ENCODE assay signal across 8 cellular contexts in genomic region chrX:107716816-107717700, GRCh38. TPM values are rescaled to one million over a fixed set of nuclear protein-coding genes. Genes with fewer than 3 reads are reported as not detected.
A peak's percentile ranks its signal among the peaks of the same experiment; 100 is the strongest.
DNase-seq lines count a peak whose midpoint lies in the region; ATAC-seq and TF ChIP-seq lines count a peak whose summit lies in the region.

No MANE protein-coding gene starts in this region.

- H3K9me3 ChIP-seq in endodermal cell (ENCODE audit: control insufficient read depth, low read length) = no peaks in the 10 kb centered on the region

- TF ChIP-seq CTCF in 22Rv1 (IDR thresholded peaks at IDR 0.05) (no peak), endodermal cell (conservative IDR thresholded peaks at IDR 0.05) (no peak)

- H3K27ac ChIP-seq in 22Rv1 = peak overlapping the region; percentile 66
- H3K27ac ChIP-seq in endodermal cell (ENCODE audit: low read depth, low read length) = peak overlapping the region; percentile 49

- H3K4me3 Mint-ChIP-seq in endodermal cell = peak overlapping the region; percentile 65

- peaks cover 14% of the 10 kb centered on the region for H3K27me3 ChIP-seq in endodermal cell (ENCODE audit: control insufficient read depth, insufficient read depth, low read length, poor library complexity, severe bottlenecking)

- H3K4me1 Mint-ChIP-seq in endodermal cell = peaks cover 15% of the 10 kb centered on the region

- WGBS in endodermal cell (ENCODE audit: insufficient coverage in 1 of 2, insufficient read length in 1 of 2), 2 experiments = 23% methylated on average over 29 of the region's 29 CpGs; no CpG with 5 or more reads in 1 of the 2 experiments

- peak overlapping the region; percentile 3 for H3K9ac ChIP-seq in endodermal cell (ENCODE audit: extremely low read depth, low read length, poor library complexity, severe bottlenecking)

- H3K9me3 Mint-ChIP-seq in endodermal cell = no peaks in the 10 kb centered on the region

- H3K27me3 Mint-ChIP-seq in endodermal cell (ENCODE audit: insufficient read depth) = peaks cover 47% of the 10 kb centered on the region

- H3K36me3 Mint-ChIP-seq in endodermal cell (ENCODE audit: low read depth) = no peaks in the 10 kb centered on the region

- H3K27ac Mint-ChIP-seq in endodermal cell = no peak overlapping the region

- peak; percentile 74 for ATAC-seq in GM18508 (IDR thresholded peaks at IDR 0.05; ENCODE audit: insufficient read depth, unreplicated experiment)
- peak; percentile 46 for ATAC-seq in HG02970 (IDR thresholded peaks at IDR 0.05; ENCODE audit: low FRiP score, unreplicated experiment)

- H3K36me3 ChIP-seq in endodermal cell (ENCODE audit: control insufficient read depth, insufficient read depth, low read length) = no peaks in the 10 kb centered on the region

- H3K4me3 ChIP-seq in endodermal cell (ENCODE audit: low read length) = peak overlapping the region; percentile 73

- DNase-seq in NK-92 treated with Interleukin-12 subunit alpha and Interleukin-12 subunit beta, amount 100 ng/mL, for 24 hours (lab: John Stamatoyannopoulos, UW) = peak; percentile 50
- peak; percentile 63 for DNase-seq in activated CD8-positive, alpha-beta memory T cell treated with anti-CD3 and anti-CD28 coated beads, Interleukin-2, amount 50 U/mL, for 24 hours (ENCODE audit: extremely low read depth)
- DNase-seq in endodermal cell (peak; percentile 93), midbrain (lab: John Stamatoyannopoulos, UW) (peak; percentile 70)
- peak; percentile 67 to 75 for DNase-seq in stimulated activated CD8-positive, alpha-beta memory T cell treated with anti-CD3 and anti-CD28 coated beads, Interleukin-2, amount 100 ng/mL, for 1 hour (ENCODE audit: low read depth in 2 of 2)

- no peaks in the 10 kb centered on the region for H3K4me1 ChIP-seq in endodermal cell (ENCODE audit: control insufficient read depth, insufficient read depth, low read length)

RNA-seq across cellular contexts. Expression of gene TSC22D3, which starts 58.5 kb away (rescaled TPM):
- total RNA-seq in endodermal cell = 10 to 100 TPM in 1 of 2 donors, 1 to 10 TPM in 1; 9.9 to 10.5 TPM
- 28.2 TPM for polyA plus RNA-seq in endodermal cell (2013, experiment 1 of 2)
- 22.4 TPM for polyA plus RNA-seq in endodermal cell (2013, experiment 2 of 2)

Comparison
In these comparisons a context has a peak if more than half of its experiments do, and no peak if none do; other contexts are left out.
1. Peak in every context shown above with its lines: DNase-seq, ATAC-seq, H3K4me3 ChIP-seq and H3K27ac ChIP-seq.